Comparison of ENCODE assay signal across 11 cellular contexts in the genomic region with DNA sequence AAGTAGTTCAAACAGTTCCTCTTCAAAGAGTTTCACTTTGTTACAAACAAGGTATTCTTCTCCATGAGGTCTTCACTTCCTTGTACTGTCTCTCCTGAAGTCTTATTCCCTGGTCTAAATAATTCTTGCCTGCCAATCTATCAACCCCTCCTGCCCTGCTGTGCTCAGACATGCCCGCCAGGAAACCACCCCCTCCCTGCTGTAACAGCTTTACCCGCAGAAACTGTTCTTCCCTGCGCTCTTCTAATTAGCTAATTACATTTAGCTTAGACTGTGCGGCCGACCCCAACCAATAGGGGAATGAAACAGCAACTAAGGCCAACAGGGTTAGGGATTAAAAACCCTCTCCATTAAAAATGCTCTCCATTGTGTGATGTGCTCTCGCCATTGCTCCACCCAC. TPM values are rescaled to one million over a fixed set of nuclear protein-coding genes. Genes with fewer than 3 reads are reported as not detected.
DNase-seq lines count a peak whose midpoint lies in the region; ATAC-seq, FAIRE-seq and TF ChIP-seq lines count a peak whose summit lies in the region.
"Had no signal": no experiment of that assay in that cellular context is flagged by ENCODE, and none has a peak within 500 bp of the region (broad histone marks: within the 10 kb centered on the region; RNA-seq: fewer than 3 reads in every experiment).

No MANE protein-coding gene starts in this region.

- H3K27me3 Mint-ChIP-seq in activated T-cell treated with anti-CD3 and anti-CD28 coated beads, Interleukin-2, amount 50 U/mL, for 24 hours = no peaks in the 10 kb centered on the region

- no peaks in the 10 kb centered on the region for H3K27me3 ChIP-seq in GM12878 (replicated peaks in 1 of 2; ENCODE audit: control insufficient read depth in 2 of 2, insufficient read depth in 2 of 2, low read length in 1 of 2)
- H3K27me3 ChIP-seq in spleen (replicated peaks in 1 of 7) = no peaks in the 10 kb centered on the region

- H3K27ac ChIP-seq in GM12878 (ENCODE audit: control insufficient read depth, insufficient read depth) (no peak overlapping the region), spleen (peak overlapping the region in 5 of 8 donors; percentile 0 to 56 (median 49))

- TF ChIP-seq POLR2A in GM12878 (IDR thresholded peaks at IDR 0.05; ENCODE audit: low read depth, low read length) (no peak), spleen (IDR thresholded peaks at IDR 0.05) (no peak)

- DNase-seq in SIG-M5 treated with dmso at 0.1 percent for 504 hours (lab: John Stamatoyannopoulos, UW; ENCODE audit: unreplicated experiment) (peak; percentile 15), SIG-M5 (lab: John Stamatoyannopoulos, UW) (no peak), NCI-H69 (lab: John Stamatoyannopoulos, UW) (peak; percentile 38), GM12878 (ENCODE audit: low read depth, low spot score) (peak; percentile 1), spleen (no peak), left colon (no peak)
- no peak for DNase-seq in activated T-cell treated with anti-CD3 and anti-CD28 coated beads, Interleukin-2, amount 50 U/mL, for 24 hours
- DNase-seq: activated T-cell treated with anti-CD3 and anti-CD28 coated beads, Interleukin-2, amount 50 U/mL, for 1 hour had no signal

- SMC1A ChIA-PET in GM12878 (lab: Charles Lee; ENCODE audit: uncharacterized antibody, unreplicated experiment) = interaction anchor here (1.0 kb wide), 2 partner anchors 55 to 306 kb away, joined by 3 read pairs; no protein-coding TSS in a partner anchor

- no peak overlapping the region for H3K4me3 ChIP-seq in GM12878
- peak overlapping the region in 1 of 8 donors; percentile 32 for H3K4me3 ChIP-seq in spleen

- H3K9me3 ChIP-seq in GM12878 (replicated peaks; ENCODE audit: control insufficient read depth, insufficient read depth, low read length) (peaks cover 2% of the 10 kb centered on the region; the same call in 2 of the 3 replicates), spleen (peaks cover 0 to 37% (median 25%) of the 10 kb centered on the region in 8 donors)

- H3K9ac ChIP-seq in GM12878 (ENCODE audit: control insufficient read depth, insufficient read depth, low read length) = no peak overlapping the region

- TF ChIP-seq RAD21 in GM12878 (IDR thresholded peaks at IDR 0.05; ENCODE audit: insufficient read depth, low read depth, low read length) = no peak

- TF ChIP-seq CTCF in GM12878 (IDR thresholded peaks at IDR 0.05 in 2 of 3, conservative IDR thresholded peaks at IDR 0.05 in 1 of 3; ENCODE audit: control insufficient read depth in 2 of 3, extremely low read depth in 1 of 3, insufficient read depth in 1 of 3, low read depth in 3 of 3, low read length in 3 of 3) (no peak), spleen (IDR thresholded peaks at IDR 0.05 in 8 of 11, conservative IDR thresholded peaks at IDR 0.05 in 3 of 11) (no peak)

- 5% methylated on average over 6 of the region's 6 CpGs for WGBS in GM12878 (ENCODE audit: insufficient coverage, insufficient replicate concordance, low lambda C conversion rate, missing lambda C conversion rate)
- WGBS in spleen, 5 donors = 18 to 25% (median 21%) methylated on average over 6 of the region's 6 CpGs

- no peak overlapping the region for H3K27ac Mint-ChIP-seq in activated T-cell treated with anti-CD3 and anti-CD28 coated beads, Interleukin-2, amount 50 U/mL, for 24 hours
- H3K27ac Mint-ChIP-seq: mesothelial cell of epicardium; T-helper 2 cell treated with Interferon-gamma antibody and Interleukin-4, amounts not matched to agents 5 μg/mL and 100 μg/mL, for 36 hours had no signal

- no peaks in the 10 kb centered on the region for H3K79me2 ChIP-seq in GM12878 (ENCODE audit: control insufficient read depth, insufficient read depth, low read length)

- no TSS peak for BruUV-seq in GM12878 (replicated peaks; lab: Mats Ljungman, UMichigan)

- in situ Hi-C loops in GM12878 (cut with MboI) = no loop called here

- H3K4me1 ChIP-seq in GM12878 (ENCODE audit: control insufficient read depth, insufficient read depth, low read length) = no peaks in the 10 kb centered on the region
- H3K4me1 ChIP-seq in spleen = peaks cover 0 to 20% (median 3%) of the 10 kb centered on the region in 6 donors

- no peaks in the 10 kb centered on the region for H4K20me1 ChIP-seq in GM12878 (ENCODE audit: control insufficient read depth, insufficient read depth)

- RAD21 ChIA-PET in GM12878 (lab: Charles Lee; ENCODE audit: unreplicated experiment) = no interaction called here

- H3K4me3 Mint-ChIP-seq in activated T-cell treated with anti-CD3 and anti-CD28 coated beads, Interleukin-2, amount 50 U/mL, for 24 hours = no peak overlapping the region
- H3K4me3 Mint-ChIP-seq: mesothelial cell of epicardium; T-helper 2 cell treated with Interferon-gamma antibody and Interleukin-4, amounts not matched to agents 5 μg/mL and 100 μg/mL, for 36 hours had no signal

- ATAC-seq in GM12878 = no peak
- ATAC-seq in left colon = no peak
- no peak for ATAC-seq in HG02588 (IDR thresholded peaks at IDR 0.05; ENCODE audit: unreplicated experiment)

- intact Hi-C loops in GM12878 (cut with micrococcal nuclease; ENCODE audit: unreplicated experiment) (no loop called here), spleen (cut with DNase I; ENCODE audit: low total_unique reads) (no loop called here), left colon (cut with DNase I, micrococcal nuclease) (no loop called here)

- no peak for FAIRE-seq in GM12878 (lab: Jason Lieb, UNC)

- CTCF ChIA-PET in GM12878 (lab: Yijun Ruan, JAX) = interaction anchor here (0.9 to 1.0 kb wide), 2 partner anchors 10 to 516 kb away, joined by 3 read pairs; no protein-coding TSS in a partner anchor

- no peak for TF ChIP-seq EP300 in GM12878 (IDR thresholded peaks at IDR 0.05; ENCODE audit: borderline replicate concordance in 1 of 2, control insufficient read depth in 1 of 2, low read depth in 2 of 2, low read length in 2 of 2)

- peaks cover 6% of the 10 kb centered on the region for H3K4me1 Mint-ChIP-seq in activated T-cell treated with anti-CD3 and anti-CD28 coated beads, Interleukin-2, amount 50 U/mL, for 24 hours (ENCODE audit: low read depth)
- H3K4me1 Mint-ChIP-seq: mesothelial cell of epicardium had no signal

- H3K36me3 Mint-ChIP-seq in activated T-cell treated with anti-CD3 and anti-CD28 coated beads, Interleukin-2, amount 50 U/mL, for 24 hours (ENCODE audit: low read depth) = no peaks in the 10 kb centered on the region
- H3K36me3 Mint-ChIP-seq: mesothelial cell of epicardium had no signal

- H3K36me3 ChIP-seq in GM12878 (ENCODE audit: control insufficient read depth in 2 of 2, insufficient read depth in 2 of 2, low read length in 1 of 2) = no peaks in the 10 kb centered on the region
- no peaks in the 10 kb centered on the region for H3K36me3 ChIP-seq in spleen

- no peak overlapping the region for H3K4me2 ChIP-seq in GM12878 (ENCODE audit: control insufficient read depth, insufficient read depth)

- POLR2A ChIA-PET in GM12878 (lab: Charles Lee) = no interaction called here

- H2AFZ ChIP-seq in GM12878 (ENCODE audit: control insufficient read depth, low read depth, low read length) = no peak overlapping the region

- peaks cover 31% of the 10 kb centered on the region for H3K9me3 Mint-ChIP-seq in activated T-cell treated with anti-CD3 and anti-CD28 coated beads, Interleukin-2, amount 50 U/mL, for 24 hours

TF ChIP-seq in GM12878, 131 proteins besides CTCF, POLR2A, EP300 and RAD21 (continues in another document):
- TF ChIP-seq TBL1XR1 (IDR thresholded peaks at IDR 0.05; ENCODE audit: low read depth, low read length) = no peak
- no peak for TF ChIP-seq CHD2 (IDR thresholded peaks at IDR 0.05; ENCODE audit: borderline replicate concordance, low read depth, low read length)
- TF ChIP-seq MXI1 (IDR thresholded peaks at IDR 0.05; ENCODE audit: low read depth, low read length) = no peak

RNA-seq across cellular contexts. Expression of a gene that starts 46.7 kb away (rescaled TPM):
- 2.2 and 2.4 TPM in 2 replicates for total RNA-seq in GM12878 (2013; cell fraction: nucleolus; rRNA removed)
- 1.3 and 1.8 TPM in 2 replicates for total RNA-seq in GM12878 (2014; rRNA removed)
- 1.5 and 1.7 TPM in 2 replicates for total RNA-seq in GM12878 (2014; rRNA removed; fragmentation: Illumina TruSeq; extraction: Trizol)
- 1.5 and 2.1 TPM in 2 replicates for total RNA-seq in GM12878 (2021)
- polyA plus RNA-seq in GM12878 (2011; ENCODE audit: low read depth) = 1.7 TPM
- 1.2 and 1.6 TPM in 2 replicates for polyA plus RNA-seq in GM12878 (2011; rRNA removed)
- polyA plus RNA-seq in GM12878 (2011; cell fraction: cytosol; rRNA removed) = 0.23 and 0.52 TPM in 2 replicates
- 1.1 TPM in 2 replicates for polyA plus RNA-seq in GM12878 (2011; cell fraction: nucleus; rRNA removed)
- 3.0 TPM in 2 replicates for polyA plus RNA-seq in GM12878 (2012)
- polyA plus RNA-seq in GM12878 (2014; fragmentation: Illumina TruSeq; extraction: Trizol) = 1.5 and 1.6 TPM in 2 replicates
- polyA plus RNA-seq in GM12878 (2014; fragmentation: Nextera tagmentation; extraction: Ambion mirVana) = 1 to 10 TPM in 1 of 2 experiments, under 1 TPM in 1; 0.64 to 1.2 TPM
- polyA plus RNA-seq in GM12878 (2014; rRNA removed) = 2.6 and 4.1 TPM in 2 replicates
- polyA plus RNA-seq in GM12878 (2016; fragmentation: Nextera tagmentation; extraction: Ambion mirVana) = 1 to 10 TPM; 1.2 to 1.7 TPM
- 0.41 and 0.59 TPM in 2 replicates for polyA minus RNA-seq in GM12878 (2011; rRNA and poly(A)+ RNA removed)
- polyA minus RNA-seq in GM12878 (2011; cell fraction: cytosol; rRNA and poly(A)+ RNA removed) = not detected in 2 replicates
- polyA minus RNA-seq in GM12878 (2011; cell fraction: nucleus; rRNA and poly(A)+ RNA removed) = 0.73 and 1.9 TPM in 2 replicates
- total RNA-seq in spleen = 10 to 100 TPM in 6 of 7 donors, 1 to 10 TPM in 1; 7.8 to 24.0 (median 17.0) TPM
- 1 to 10 TPM; 4.8 to 5.9 (median 5.5) TPM for polyA plus RNA-seq in spleen
- 10 to 100 TPM; 10.2 to 11.9 TPM for total RNA-seq in left colon

RNA-seq across cellular contexts. Expression of a gene that starts 47.0 kb away (rescaled TPM):
- 37.9 and 39.6 TPM in 2 replicates for total RNA-seq in GM12878 (2013; cell fraction: nucleolus; rRNA removed)
- 13.8 and 14.1 TPM in 2 replicates for total RNA-seq in GM12878 (2014; rRNA removed)
- 21.1 and 23.2 TPM in 2 replicates for total RNA-seq in GM12878 (2014; rRNA removed; fragmentation: Illumina TruSeq; extraction: Trizol)
- 14.8 and 16.3 TPM in 2 replicates for total RNA-seq in GM12878 (2021)
- 3.8 TPM for polyA plus RNA-seq in GM12878 (2011; ENCODE audit: low read depth)
- 12.2 and 13.9 TPM in 2 replicates for polyA plus RNA-seq in GM12878 (2011; rRNA removed)
- 5.6 and 5.7 TPM in 2 replicates for polyA plus RNA-seq in GM12878 (2011; cell fraction: cytosol; rRNA removed)
- polyA plus RNA-seq in GM12878 (2011; cell fraction: nucleus; rRNA removed) = 4.6 and 5.0 TPM in 2 replicates
- 5.3 and 5.4 TPM in 2 replicates for polyA plus RNA-seq in GM12878 (2012)
- polyA plus RNA-seq in GM12878 (2014; fragmentation: Illumina TruSeq; extraction: Trizol) = 9.2 and 14.2 TPM in 2 replicates
- polyA plus RNA-seq in GM12878 (2014; fragmentation: Nextera tagmentation; extraction: Ambion mirVana) = 1 to 10 TPM; 5.2 to 7.5 TPM
- 6.9 and 7.6 TPM in 2 replicates for polyA plus RNA-seq in GM12878 (2014; rRNA removed)
- polyA plus RNA-seq in GM12878 (2016; fragmentation: Nextera tagmentation; extraction: Ambion mirVana) = 10 to 100 TPM in 1 of 2 experiments, 1 to 10 TPM in 1; 9.0 to 12.2 TPM
- 22.8 and 30.3 TPM in 2 replicates for polyA minus RNA-seq in GM12878 (2011; rRNA and poly(A)+ RNA removed)
- 14.7 and 17.0 TPM in 2 replicates for polyA minus RNA-seq in GM12878 (2011; cell fraction: cytosol; rRNA and poly(A)+ RNA removed)
- 8.8 and 17.6 TPM in 2 replicates for polyA minus RNA-seq in GM12878 (2011; cell fraction: nucleus; rRNA and poly(A)+ RNA removed)
- 10 to 100 TPM; 29.7 to 44.8 (median 34.6) TPM for total RNA-seq in spleen
- polyA plus RNA-seq in spleen = 1 to 10 TPM; 2.5 to 6.0 (median 2.8) TPM
- total RNA-seq in left colon = 10 to 100 TPM; 34.8 to 37.2 TPM

Comparison
In these comparisons a context has a peak if more than half of its experiments do, and no peak if none do; other contexts are left out.
1. DNase-seq: peak in SIG-M5 treated with dmso at 0.1 percent for 504 hours (single experiment), NCI-H69 (single experiment) and GM12878 (single experiment); none in SIG-M5 (single experiment), spleen (single experiment), left colon (0 of 2) and activated T-cell treated with anti-CD3 and anti-CD28 coated beads, Interleukin-2, amount 50 U/mL, for 24 hours (single experiment).